In the genomic region with DNA sequence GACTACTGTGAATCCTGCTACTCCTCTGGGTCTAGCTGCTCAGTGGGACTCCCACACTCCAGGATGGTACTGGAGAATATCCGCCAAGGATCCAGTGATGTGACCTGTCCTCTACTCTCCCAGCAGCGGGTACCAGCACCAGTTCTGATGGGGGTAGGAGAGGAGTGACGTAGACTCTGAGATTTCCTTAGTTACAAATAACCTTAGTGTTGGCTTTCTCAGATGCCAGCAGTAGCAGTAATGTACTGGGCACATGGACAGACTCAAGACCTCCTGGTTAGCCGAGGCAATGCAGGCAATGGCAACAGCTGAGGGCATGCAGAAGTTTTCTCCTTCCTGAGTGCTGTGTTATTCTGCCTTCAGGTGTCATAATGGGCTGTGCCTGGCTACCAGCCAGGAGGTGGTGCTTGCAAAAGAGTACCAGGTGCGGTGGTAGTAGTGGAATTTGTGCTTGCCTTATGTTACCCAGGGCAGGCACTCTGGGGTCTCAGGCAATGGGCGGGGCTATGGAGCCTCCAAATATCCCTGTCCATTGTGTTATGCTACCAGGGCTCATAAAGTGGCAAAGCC, we compare ENCODE assay signal across 16 cellular contexts.
A peak's percentile ranks its signal among the peaks of the same experiment; 100 is the strongest.
DNase-seq lines count a peak whose midpoint lies in the region; ATAC-seq, FAIRE-seq and TF ChIP-seq lines count a peak whose summit lies in the region.
"Had no signal": no experiment of that assay in that cellular context is flagged by ENCODE, and none has a peak within 500 bp of the region (broad histone marks: within the 10 kb centered on the region; RNA-seq: fewer than 3 reads in every experiment).

No MANE protein-coding gene starts in this region.

- H3K4me1 ChIP-seq in Peyer's patch (peaks cover 0 to 9% (median 0%) of the 10 kb centered on the region in 4 donors), lung (ENCODE audit: control insufficient read depth in 2 of 2, insufficient read depth in 2 of 2, low read length in 2 of 2) (peaks cover 0 to 1% of the 10 kb centered on the region in 2 donors)

- H3K4me3 ChIP-seq in Peyer's patch, result no peak overlapping the region
- no peak overlapping the region for H3K4me3 ChIP-seq in lung
- H3K4me3 ChIP-seq: dorsolateral prefrontal cortex had no signal

- peak overlapping the region in 1 of 4 donors; percentile 47 for H3K27ac ChIP-seq in Peyer's patch
- no peak overlapping the region for H3K27ac ChIP-seq in lung (ENCODE audit: low read depth in 1 of 2, low read length in 1 of 2)
- H3K27ac ChIP-seq: dorsolateral prefrontal cortex, KMS-11 had no signal

- no peak for FAIRE-seq in RCC 7860 (lab: Jason Lieb, UNC)

- DNase-seq in COLO668 (lab: John Stamatoyannopoulos, UW; ENCODE audit: unreplicated experiment), result peak; percentile 87
- peak; percentile 10 for DNase-seq in NCI-H128 (lab: John Stamatoyannopoulos, UW; ENCODE audit: unreplicated experiment)
- peak in 2 of 3 donors; percentile 73 to 78 for DNase-seq in Peyer's patch
- DNase-seq in lung (ENCODE audit: low spot score), result peak; percentile 53
- no peak for DNase-seq in stimulated activated CD4-positive, alpha-beta T cell treated with anti-CD3 and anti-CD28 coated beads, Interleukin-15, amount 100 ng/mL, for 24 hours
- no peak for DNase-seq in RCC 7860 (ENCODE audit: low spot score)
- no peak for DNase-seq in activated naive CD8-positive, alpha-beta T cell treated with anti-CD3 and anti-CD28 coated beads for 36 hours
- DNase-seq: activated CD4-positive, alpha-beta T cell treated with anti-CD3 and anti-CD28 coated beads, Interleukin-2, amount 10 ng/mL, durations not matched to agents 24 days and 14 days; C1 segment of cervical spinal cord; DMS 273 treated with DMSO at 0.1 percent for 48 hours; dorsolateral prefrontal cortex; midbrain; NCI-H226 had no signal

- no peaks in the 10 kb centered on the region for H3K27me3 ChIP-seq in Peyer's patch
- H3K27me3 ChIP-seq in lung (ENCODE audit: control insufficient read depth, insufficient read depth), result no peaks in the 10 kb centered on the region
- H3K27me3 ChIP-seq: dorsolateral prefrontal cortex had no signal

- H3K27ac Mint-ChIP-seq in activated naive CD8-positive, alpha-beta T cell treated with anti-CD3 and anti-CD28 coated beads for 36 hours, result no peak overlapping the region
- H3K27ac Mint-ChIP-seq: activated CD4-positive, alpha-beta T cell treated with anti-CD3 and anti-CD28 coated beads, Interleukin-2, amount 10 ng/mL, durations not matched to agents 24 days and 14 days had no signal

- 78 to 95% methylated on average over 6 of the region's 6 CpGs for WGBS in lung, 2 donors

- ATAC-seq in lung (ENCODE audit: insufficient read depth, low FRiP score), result no peak
- no peak for ATAC-seq in activated CD4-positive, CD25-positive, alpha-beta regulatory T cell treated with anti-CD3 and anti-CD28 coated beads, Interleukin-2, amount 50 U/mL, for 24 hours

- H3K36me3 Mint-ChIP-seq in activated naive CD8-positive, alpha-beta T cell treated with anti-CD3 and anti-CD28 coated beads for 36 hours, result peaks cover 43% of the 10 kb centered on the region

- TF ChIP-seq CTCF in Peyer's patch (IDR thresholded peaks at IDR 0.05), result no peak
- no peak for TF ChIP-seq CTCF in lung (IDR thresholded peaks at IDR 0.05; ENCODE audit: control extremely low read depth, extremely low read depth)

- TF ChIP-seq POLR2A in Peyer's patch (IDR thresholded peaks at IDR 0.05), result no peak

- no peaks in the 10 kb centered on the region for H3K27me3 Mint-ChIP-seq in activated naive CD8-positive, alpha-beta T cell treated with anti-CD3 and anti-CD28 coated beads for 36 hours
- H3K27me3 Mint-ChIP-seq: activated CD4-positive, alpha-beta T cell treated with anti-CD3 and anti-CD28 coated beads, Interleukin-2, amount 10 ng/mL, durations not matched to agents 24 days and 14 days had no signal

- no peaks in the 10 kb centered on the region for H3K36me3 ChIP-seq in Peyer's patch
- H3K36me3 ChIP-seq in lung (ENCODE audit: control insufficient read depth in 2 of 2, insufficient read depth in 2 of 2, low read length in 2 of 2), result peaks cover 5 to 6% of the 10 kb centered on the region in 2 donors

- no peaks in the 10 kb centered on the region for H3K9me3 Mint-ChIP-seq in activated naive CD8-positive, alpha-beta T cell treated with anti-CD3 and anti-CD28 coated beads for 36 hours

- H3K4me3 Mint-ChIP-seq in activated naive CD8-positive, alpha-beta T cell treated with anti-CD3 and anti-CD28 coated beads for 36 hours, result no peak overlapping the region
- H3K4me3 Mint-ChIP-seq: activated CD4-positive, alpha-beta T cell treated with anti-CD3 and anti-CD28 coated beads, Interleukin-2, amount 10 ng/mL, durations not matched to agents 24 days and 14 days; neural crest cell had no signal

- H3K4me1 Mint-ChIP-seq in activated naive CD8-positive, alpha-beta T cell treated with anti-CD3 and anti-CD28 coated beads for 36 hours, result no peaks in the 10 kb centered on the region
- H3K4me1 Mint-ChIP-seq: activated CD4-positive, alpha-beta T cell treated with anti-CD3 and anti-CD28 coated beads, Interleukin-2, amount 10 ng/mL, durations not matched to agents 24 days and 14 days; neural crest cell had no signal

- H3K9me3 ChIP-seq in Peyer's patch (no peaks in the 10 kb centered on the region), lung (ENCODE audit: control insufficient read depth in 2 of 2, insufficient read depth in 1 of 2, low read length in 1 of 2) (no peaks in the 10 kb centered on the region)

Comparison
In these comparisons a context has a peak if more than half of its experiments do, and no peak if none do; other contexts are left out.
1. DNase-seq: peak in COLO668 (single experiment), NCI-H128 (single experiment), Peyer's patch (2 of 3) and lung (single experiment); none in stimulated activated CD4-positive, alpha-beta T cell treated with anti-CD3 and anti-CD28 coated beads, Interleukin-15, amount 100 ng/mL, for 24 hours (single experiment), RCC 7860 (single experiment) and activated naive CD8-positive, alpha-beta T cell treated with anti-CD3 and anti-CD28 coated beads for 36 hours (single experiment).